In genomic region chr19:43595605-43595998, GRCh38 we compare ENCODE assay signal across 6 cellular contexts. TPM values are rescaled to one million over a fixed set of nuclear protein-coding genes. Genes with fewer than 3 reads are reported as not detected.
DNase-seq lines count a peak whose midpoint lies in the region; ATAC-seq and TF ChIP-seq lines count a peak whose summit lies in the region.

No MANE protein-coding gene starts in this region.

- CTCF ChIA-PET in CD8-positive, alpha-beta memory T cell (lab: Charles Lee) = interaction anchor here (0.7 to 5.4 kb wide), 17 partner anchors 10 to 156 kb away, joined by 3 to 124 read pairs (median 14); partner anchors contain the start of genes ETHE1 and ZNF575

- no peak for TF ChIP-seq CTCF in sigmoid colon (IDR thresholded peaks at IDR 0.05)

- H3K4me3 Mint-ChIP-seq in CD8-positive, alpha-beta memory T cell = peak overlapping the region; percentile 89 to 98 (median 96)
- H3K4me3 Mint-ChIP-seq in effector memory CD8-positive, alpha-beta T cell = peak overlapping the region; percentile 96 to 97

- TF ChIP-seq EP300 in sigmoid colon (IDR thresholded peaks at IDR 0.05) = no peak

- peaks cover 0 to 4% of the 10 kb centered on the region in 2 donors for H3K27me3 Mint-ChIP-seq in CD8-positive, alpha-beta memory T cell
- H3K27me3 Mint-ChIP-seq in effector memory CD8-positive, alpha-beta T cell = no peaks in the 10 kb centered on the region

- TF ChIP-seq POLR2A in sigmoid colon (IDR thresholded peaks at IDR 0.05) = peak in 1 of 2 donors; percentile 90

- POLR2A ChIA-PET in CD8-positive, alpha-beta memory T cell (lab: Charles Lee) = interaction anchor here (0.7 to 3.2 kb wide), 12 partner anchors 15 to 296 kb away, joined by 3 to 23 read pairs (median 6); partner anchors contain the start of genes PINLYP, XRCC1 and ZNF575

- peak overlapping the region; percentile 99 to 100 (median 100) for H3K27ac Mint-ChIP-seq in CD8-positive, alpha-beta memory T cell
- H3K27ac Mint-ChIP-seq in effector memory CD8-positive, alpha-beta T cell = peak overlapping the region; percentile 100

- H3K36me3 Mint-ChIP-seq in CD8-positive, alpha-beta memory T cell = peaks cover 0 to 67% (median 2%) of the 10 kb centered on the region in 3 donors
- H3K36me3 Mint-ChIP-seq in effector memory CD8-positive, alpha-beta T cell (ENCODE audit: insufficient read depth) = peaks cover 43% of the 10 kb centered on the region

- H3K36me3 ChIP-seq in CD8-positive, alpha-beta memory T cell (ENCODE audit: insufficient read depth, low read length) = peaks cover 7% of the 10 kb centered on the region
- H3K36me3 ChIP-seq in sigmoid colon = peaks cover 16 to 60% (median 29%) of the 10 kb centered on the region in 4 donors

- no peaks in the 10 kb centered on the region for H3K9me3 Mint-ChIP-seq in CD8-positive, alpha-beta memory T cell
- no peaks in the 10 kb centered on the region for H3K9me3 Mint-ChIP-seq in effector memory CD8-positive, alpha-beta T cell

- ATAC-seq in HG03571 (IDR thresholded peaks at IDR 0.05; ENCODE audit: unreplicated experiment) (peak; percentile 3), GM21390 (IDR thresholded peaks at IDR 0.05; ENCODE audit: unreplicated experiment) (no peak)
- ATAC-seq in effector memory CD8-positive, alpha-beta T cell (replicated peaks) = peak; percentile 10

- no peaks in the 10 kb centered on the region for H3K27me3 ChIP-seq in CD8-positive, alpha-beta memory T cell (ENCODE audit: insufficient read depth, low read length, poor library complexity, severe bottlenecking)
- H3K27me3 ChIP-seq in sigmoid colon = no peaks in the 10 kb centered on the region

- peaks cover 43 to 50% (median 46%) of the 10 kb centered on the region in 3 donors for H3K4me1 Mint-ChIP-seq in CD8-positive, alpha-beta memory T cell
- peaks cover 43 to 45% of the 10 kb centered on the region in 2 donors for H3K4me1 Mint-ChIP-seq in effector memory CD8-positive, alpha-beta T cell (ENCODE audit: low read depth in 2 of 2)

- no peaks in the 10 kb centered on the region for H3K9me3 ChIP-seq in CD8-positive, alpha-beta memory T cell (ENCODE audit: low read length)
- no peaks in the 10 kb centered on the region for H3K9me3 ChIP-seq in sigmoid colon

- no peak for DNase-seq in CD8-positive, alpha-beta memory T cell
- peak in 1 of 3 experiments; percentile 16 for DNase-seq in effector memory CD8-positive, alpha-beta T cell
- DNase-seq in sigmoid colon (peak; percentile 79), MV-4-11 (lab: John Stamatoyannopoulos, UW) (no peak)

- H3K4me1 ChIP-seq in CD8-positive, alpha-beta memory T cell (ENCODE audit: insufficient read depth, low read length) = peaks cover 38% of the 10 kb centered on the region
- peaks cover 0 to 46% (median 37%) of the 10 kb centered on the region in 4 donors for H3K4me1 ChIP-seq in sigmoid colon

- WGBS in sigmoid colon, 2 donors = 1% methylated on average over 18 of the region's 18 CpGs

- intact Hi-C loops in sigmoid colon (cut with DNase I) = loop anchor here (5.0 kb wide), 1 partner anchor 47 kb away; no protein-coding TSS in a partner anchor

- H3K27ac ChIP-seq in CD8-positive, alpha-beta memory T cell (ENCODE audit: low read depth, low read length) = peak overlapping the region; percentile 96
- peak overlapping the region; percentile 90 to 99 (median 95) for H3K27ac ChIP-seq in sigmoid colon

- peak overlapping the region; percentile 71 for H3K4me3 ChIP-seq in CD8-positive, alpha-beta memory T cell (ENCODE audit: low read length)
- peak overlapping the region; percentile 57 to 73 (median 70) for H3K4me3 ChIP-seq in sigmoid colon

RNA-seq across cellular contexts. Expression of gene IRGQ, which starts 0.3 kb away (rescaled TPM):
- 10 to 100 TPM; 25.4 to 30.2 TPM for total RNA-seq in CD8-positive, alpha-beta memory T cell
- 2.2 TPM for polyA plus RNA-seq in CD8-positive, alpha-beta memory T cell
- 10 to 100 TPM; 13.5 to 24.4 (median 18.8) TPM for total RNA-seq in sigmoid colon
- polyA plus RNA-seq in sigmoid colon = 1 to 10 TPM; 3.9 to 7.6 (median 4.2) TPM

RNA-seq across cellular contexts. Expression of gene ZNF576, which starts 0.8 kb away (rescaled TPM):
- total RNA-seq in CD8-positive, alpha-beta memory T cell = 10 to 100 TPM; 19.5 to 20.9 TPM
- 9.3 TPM for polyA plus RNA-seq in CD8-positive, alpha-beta memory T cell
- 10 to 100 TPM; 12.1 to 23.3 (median 14.8) TPM for total RNA-seq in sigmoid colon
- polyA plus RNA-seq in sigmoid colon = 10 to 100 TPM; 15.0 to 21.5 (median 19.8) TPM

RNA-seq across cellular contexts. Expression of gene SRRM5, which starts 16.3 kb away (rescaled TPM):
- under 1 TPM; 0.24 to 0.58 TPM for total RNA-seq in CD8-positive, alpha-beta memory T cell
- 0.26 TPM for polyA plus RNA-seq in CD8-positive, alpha-beta memory T cell
- total RNA-seq in sigmoid colon = 1 to 10 TPM in 1 of 4 donors, under 1 TPM in 2, not detected in 1; 0.27 to 1.1 (median 0.36) TPM
- polyA plus RNA-seq in sigmoid colon = under 1 TPM in 1 of 3 donors, not detected in 2; 0.66 TPM

RNA-seq across cellular contexts. Expression of gene PINLYP, which starts 20.0 kb away (rescaled TPM):
- 10 to 100 TPM in 1 of 2 experiments, 1 to 10 TPM in 1; 9.9 to 13.8 TPM for total RNA-seq in CD8-positive, alpha-beta memory T cell
- polyA plus RNA-seq in CD8-positive, alpha-beta memory T cell = 1.3 TPM
- total RNA-seq in sigmoid colon = 10 to 100 TPM in 3 of 4 donors, 1 to 10 TPM in 1; 6.6 to 21.0 (median 13.3) TPM
- 10 to 100 TPM in 1 of 3 donors, 1 to 10 TPM in 2; 1.4 to 10.8 (median 3.7) TPM for polyA plus RNA-seq in sigmoid colon

RNA-seq across cellular contexts. Expression of gene XRCC1, which starts 20.3 kb away (rescaled TPM):
- total RNA-seq in CD8-positive, alpha-beta memory T cell = 10 to 100 TPM; 37.0 to 37.2 TPM
- polyA plus RNA-seq in CD8-positive, alpha-beta memory T cell = 31.4 TPM
- 10 to 100 TPM; 15.1 to 31.8 (median 24.0) TPM for total RNA-seq in sigmoid colon
- polyA plus RNA-seq in sigmoid colon = 10 to 100 TPM in 2 of 3 donors, 1 to 10 TPM in 1; 8.8 to 19.9 (median 10.2) TPM
